3 cellular contexts compared by ENCODE assay signal in genomic region chr21:45626127-45626526, GRCh38. TPM values are rescaled to one million over a fixed set of nuclear protein-coding genes. Genes with fewer than 3 reads are reported as not detected.
"Had no signal": no experiment of that assay in that cellular context is flagged by ENCODE, and none has a peak within 500 bp of the region (broad histone marks: within the 10 kb centered on the region; RNA-seq: fewer than 3 reads in every experiment).

No MANE protein-coding gene starts in this region.

RNA-seq across cellular contexts. Expression of gene PCBP3, which starts 17.4 kb away (rescaled TPM):
- total RNA-seq: HepG2, HT-29, HT1080 had no signal
